In genomic region chr18:22560797-22561196, GRCh38 we compare ENCODE assay signal across 25 cellular contexts.
A peak's percentile ranks its signal among the peaks of the same experiment; 100 is the strongest.
DNase-seq lines count a peak whose midpoint lies in the region; ATAC-seq and TF ChIP-seq lines count a peak whose summit lies in the region.
"Had no signal": no experiment of that assay in that cellular context is flagged by ENCODE, and none has a peak within 500 bp of the region (broad histone marks: within the 10 kb centered on the region; RNA-seq: fewer than 3 reads in every experiment).

No MANE protein-coding gene starts in this region.

- H3K4me1 Mint-ChIP-seq in type B pancreatic cell (ENCODE audit: unreplicated experiment) = peaks cover 13% of the 10 kb centered on the region
- H3K4me1 Mint-ChIP-seq: activated T-helper 17 cell treated with anti-CD3 and anti-CD28 coated beads, Interleukin-2, amount 50 U/mL, for 72 hours had no signal

- no peak overlapping the region for H3K27ac Mint-ChIP-seq in type B pancreatic cell
- H3K27ac Mint-ChIP-seq: activated B cell treated with CpG ODN at 0.5 μM for 24 hours; activated naive CD8-positive, alpha-beta T cell treated with anti-CD3 and anti-CD28 coated beads, Interleukin-2, amount 10 ng/mL, durations not matched to agents 7 days and 5 days; activated T-helper 17 cell treated with anti-CD3 and anti-CD28 coated beads, Interleukin-2, amount 50 U/mL, for 72 hours; naive thymus-derived CD4-positive, alpha-beta T cell had no signal

- ATAC-seq in heart right ventricle (no peak), left cardiac atrium (no peak)
- ATAC-seq: activated T-helper 17 cell treated with anti-CD3 and anti-CD28 coated beads, Interleukin-2, amount 50 U/mL, for 72 hours; naive thymus-derived CD4-positive, alpha-beta T cell had no signal

- H3K36me3 ChIP-seq in heart right ventricle = no peaks in the 10 kb centered on the region
- H3K36me3 ChIP-seq in brain microvascular endothelial cell (replicated peaks) = no peaks in the 10 kb centered on the region
- no peaks in the 10 kb centered on the region for H3K36me3 ChIP-seq in mesodermal cell (ENCODE audit: control insufficient read depth, insufficient read depth, low read length)
- H3K36me3 ChIP-seq: esophagus muscularis mucosa, MG63, stomach, upper lobe of right lung had no signal

- no peaks in the 10 kb centered on the region for H3K36me3 Mint-ChIP-seq in type B pancreatic cell
- H3K36me3 Mint-ChIP-seq: activated naive CD8-positive, alpha-beta T cell treated with anti-CD3 and anti-CD28 coated beads, Interleukin-2, amount 10 ng/mL, durations not matched to agents 7 days and 5 days; CD8-positive, alpha-beta memory T cell had no signal

- H3K4me1 ChIP-seq in heart right ventricle = peaks cover 0 to 46% (median 28%) of the 10 kb centered on the region in 9 donors
- H3K4me1 ChIP-seq in mesodermal cell (ENCODE audit: control insufficient read depth, insufficient read depth, low read length, poor library complexity, severe bottlenecking) = peaks cover 52% of the 10 kb centered on the region
- H3K4me1 ChIP-seq: parathyroid adenoma had no signal

- intact Hi-C loops in heart right ventricle (cut with DNase I) = loop anchor here (2.0 to 10.0 kb wide), 20 partner anchors 46 to 663 kb away; partner anchors contain the start of gene GATA6 (in 3 of the 10)
- intact Hi-C loops in left cardiac atrium (cut with DNase I) = loop anchor here (5.0 to 10.0 kb wide), 6 partner anchors 193 to 658 kb away; no protein-coding TSS in a partner anchor

- H3K4me3 Mint-ChIP-seq in type B pancreatic cell = peak overlapping the region; percentile 90
- H3K4me3 Mint-ChIP-seq: activated B cell treated with CpG ODN at 0.5 μM for 24 hours; activated T-helper 17 cell treated with anti-CD3 and anti-CD28 coated beads, Interleukin-2, amount 50 U/mL, for 72 hours had no signal

- H3K9me3 Mint-ChIP-seq in type B pancreatic cell = no peaks in the 10 kb centered on the region
- H3K9me3 Mint-ChIP-seq: activated B cell treated with CpG ODN at 0.5 μM for 24 hours; activated naive CD8-positive, alpha-beta T cell treated with anti-CD3 and anti-CD28 coated beads, Interleukin-2, amount 10 ng/mL, durations not matched to agents 7 days and 5 days; activated T-helper 17 cell treated with anti-CD3 and anti-CD28 coated beads, Interleukin-2, amount 50 U/mL, for 72 hours had no signal

- TF ChIP-seq CTCF in heart right ventricle (IDR thresholded peaks at IDR 0.05) = no peak
- TF ChIP-seq CTCF in brain microvascular endothelial cell (IDR thresholded peaks at IDR 0.05; ENCODE audit: low read depth, low read length, missing control alignments) = no peak
- no peak for TF ChIP-seq CTCF in type B pancreatic cell (conservative IDR thresholded peaks at IDR 0.05)

- 53 to 78% methylated on average over 1 of the region's 1 CpG for WGBS in heart right ventricle, 2 donors
- 83 to 88% methylated on average over 1 of the region's 1 CpG for WGBS in mesodermal cell (ENCODE audit: insufficient coverage in 2 of 2), 2 experiments

- H3K27me3 ChIP-seq in heart right ventricle (peaks cover 0 to 54% (median 0%) of the 10 kb centered on the region in 7 donors), brain microvascular endothelial cell (replicated peaks) (no peaks in the 10 kb centered on the region)
- H3K27me3 ChIP-seq: MG63, upper lobe of right lung had no signal

- DNase-seq in heart right ventricle (no peak), left cardiac atrium (no peak), brain microvascular endothelial cell (no peak), type B pancreatic cell (ENCODE audit: extremely low spot score, unreplicated experiment) (no peak), islet precursor cell (no peak), NCI-H69 (lab: John Stamatoyannopoulos, UW) (no peak)
- no peak for DNase-seq in activated naive CD4-positive, alpha-beta T cell treated with anti-CD3 and anti-CD28 coated beads, Interleukin-2, amount 50 U/mL, for 16 hours
- DNase-seq: activated B cell treated with CpG ODN at 0.5 μM for 24 hours; activated naive CD8-positive, alpha-beta T cell treated with anti-CD3 and anti-CD28 coated beads, Interleukin-2, amount 10 ng/mL, durations not matched to agents 7 days and 5 days; CD8-positive, alpha-beta memory T cell; DMS79 treated with DMSO at 0.1 percent for 48 hours; effector memory CD4-positive, alpha-beta T cell; GOT3; KBM-7; naive thymus-derived CD4-positive, alpha-beta T cell; NCI-H510A; SIG-M5; stimulated activated CD4-positive, alpha-beta T cell treated with anti-CD3 and anti-CD28 coated beads, Interleukin-15, amount 100 ng/mL, for 24 hours; stomach had no signal

- H3K9me3 ChIP-seq in heart right ventricle (no peaks in the 10 kb centered on the region), mesodermal cell (ENCODE audit: control insufficient read depth, low read length) (no peaks in the 10 kb centered on the region)
- H3K9me3 ChIP-seq: esophagus muscularis mucosa, MG63, stomach, upper lobe of right lung had no signal

- H3K27ac ChIP-seq in heart right ventricle (peak overlapping the region; percentile 87 to 99 (median 96)), brain microvascular endothelial cell (peak overlapping the region; percentile 97), mesodermal cell (ENCODE audit: low read depth, low read length, severe bottlenecking) (peak overlapping the region; percentile 97)
- H3K27ac ChIP-seq: parathyroid adenoma had no signal

- H3K4me3 ChIP-seq in heart right ventricle = peak overlapping the region in 9 of 10 donors; percentile 4 to 74 (median 57)
- H3K4me3 ChIP-seq in brain microvascular endothelial cell (ENCODE audit: low read depth, low read length) = no peak overlapping the region
- H3K4me3 ChIP-seq in mesodermal cell (ENCODE audit: extremely low read depth, insufficient read depth, low read length, poor library complexity, severe bottlenecking) = no peak overlapping the region
- H3K4me3 ChIP-seq: MG63 had no signal

- H3K27me3 Mint-ChIP-seq in type B pancreatic cell = peaks cover 56% of the 10 kb centered on the region

- in situ Hi-C loops in brain microvascular endothelial cell (cut with HindIII; ENCODE audit: low pct_ligation_motif_present, low sequenced_read_pairs) = loop anchor here (25.0 kb wide), 1 partner anchor 373 kb away; no protein-coding TSS in a partner anchor

Comparison
In these comparisons a context has a peak if more than half of its experiments do, and no peak if none do; other contexts are left out.
1. H3K4me3 ChIP-seq: peak in heart right ventricle (9 of 10); none in brain microvascular endothelial cell (single experiment) and mesodermal cell (single experiment).
2. Peak in every context shown above with its lines, with median percentiles within 50 percentile points of each other: H3K27ac ChIP-seq.